In the genomic region with DNA sequence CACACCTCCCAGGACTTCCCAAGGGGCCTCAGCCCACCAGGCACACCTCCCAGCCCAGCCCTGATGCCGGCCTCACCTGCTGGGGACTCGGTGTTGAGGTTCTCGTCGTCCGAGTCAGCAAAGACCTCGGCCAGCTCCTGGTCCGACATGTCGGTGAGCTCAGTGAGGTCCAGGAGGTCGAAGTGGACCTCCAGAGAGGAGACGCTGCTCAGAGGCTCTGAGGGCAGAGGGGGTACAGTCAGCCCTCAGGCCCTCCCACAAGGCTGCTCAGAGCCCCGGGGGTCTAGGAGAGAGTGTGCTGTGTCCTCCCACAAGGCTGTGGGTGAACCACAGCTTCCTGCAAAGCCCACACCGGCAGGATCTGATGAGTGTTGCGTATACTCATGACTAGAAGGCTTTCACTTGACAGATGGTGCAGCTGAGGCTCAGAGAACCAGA, we compare ENCODE assay signal across 9 cellular contexts. TPM values are rescaled to one million over a fixed set of nuclear protein-coding genes. Genes with fewer than 3 reads are reported as not detected.
DNase-seq lines count a peak whose midpoint lies in the region; ATAC-seq and TF ChIP-seq lines count a peak whose summit lies in the region.
"Had no signal": no experiment of that assay in that cellular context is flagged by ENCODE, and none has a peak within 500 bp of the region (broad histone marks: within the 10 kb centered on the region; RNA-seq: fewer than 3 reads in every experiment).

No MANE protein-coding gene starts in this region.

- H3K27me3 Mint-ChIP-seq in activated naive CD8-positive, alpha-beta T cell = no peaks in the 10 kb centered on the region

- no peak overlapping the region for H3K27ac ChIP-seq in prostate gland
- H3K27ac ChIP-seq: epithelial cell of prostate had no signal

- H3K4me1 ChIP-seq in prostate gland (replicated peaks) = no peaks in the 10 kb centered on the region

- no peaks in the 10 kb centered on the region for H3K27me3 ChIP-seq in prostate gland (replicated peaks; ENCODE audit: insufficient read depth)

- H3K36me3 Mint-ChIP-seq in activated naive CD8-positive, alpha-beta T cell = no peaks in the 10 kb centered on the region

- in situ Hi-C loops in ACHN (cut with HindIII; ENCODE audit: low pct_ligation_motif_present, low pct_unique_long_range_greater_than_20kb, low sequenced_read_pairs) = no loop called here

- peaks cover 21% of the 10 kb centered on the region for H3K4me1 Mint-ChIP-seq in activated naive CD8-positive, alpha-beta T cell (ENCODE audit: low read depth)

- H3K27ac Mint-ChIP-seq in activated naive CD8-positive, alpha-beta T cell = no peak overlapping the region

- no peak for TF ChIP-seq POLR2A in prostate gland (IDR thresholded peaks at IDR 0.05)

- peak overlapping the region; percentile 79 for H3K4me3 Mint-ChIP-seq in activated naive CD8-positive, alpha-beta T cell

- H3K36me3 ChIP-seq in prostate gland = no peaks in the 10 kb centered on the region

- H3K9me3 ChIP-seq in prostate gland = no peaks in the 10 kb centered on the region

- intact Hi-C loops in prostate gland (cut with DNase I) = no loop called here

- peak; percentile 69 for ATAC-seq in GM19467 (IDR thresholded peaks at IDR 0.05; ENCODE audit: unreplicated experiment)

- no peak for TF ChIP-seq CTCF in prostate gland (IDR thresholded peaks at IDR 0.05)

- WGBS in prostate gland = 89% methylated on average over 13 of the region's 13 CpGs

- DNase-seq in SIG-M5 (lab: John Stamatoyannopoulos, UW) (peak; percentile 16), prostate gland (ENCODE audit: low spot score) (no peak), NCI-H345 (lab: John Stamatoyannopoulos, UW) (no peak), NOMO-1 treated with dmso at 0.1 percent for 144 hours (lab: John Stamatoyannopoulos, UW; ENCODE audit: unreplicated experiment) (no peak), ACHN (no peak)
- DNase-seq in stimulated activated CD8-positive, alpha-beta memory T cell treated with anti-CD3 and anti-CD28 coated beads, Interleukin-4, amount 100 ng/mL, for 4 hours (ENCODE audit: low read depth in 2 of 2, low spot score in 1 of 2) = peak; percentile 37 to 64

- H3K4me3 ChIP-seq in prostate gland = no peak overlapping the region

- H3K9me3 Mint-ChIP-seq in activated naive CD8-positive, alpha-beta T cell (ENCODE audit: low read depth) = no peaks in the 10 kb centered on the region

RNA-seq across cellular contexts. Expression of a gene that starts 10.5 kb away (rescaled TPM):
- total RNA-seq in prostate gland = 1 to 10 TPM; 5.3 to 7.7 TPM

Comparison
In these comparisons a context has a peak if more than half of its experiments do, and no peak if none do; other contexts are left out.
1. DNase-seq: peak in SIG-M5 (single experiment) and stimulated activated CD8-positive, alpha-beta memory T cell treated with anti-CD3 and anti-CD28 coated beads, Interleukin-4, amount 100 ng/mL, for 4 hours (2 of 2); none in prostate gland (single experiment), NCI-H345 (single experiment), NOMO-1 treated with dmso at 0.1 percent for 144 hours (single experiment) and ACHN (single experiment).